Comparison of ENCODE assay signal across 12 cellular contexts in genomic region chrX:124010157-124010556, GRCh38. TPM values are rescaled to one million over a fixed set of nuclear protein-coding genes. Genes with fewer than 3 reads are reported as not detected.
DNase-seq lines count a peak whose midpoint lies in the region; ATAC-seq and TF ChIP-seq lines count a peak whose summit lies in the region.
"Had no signal": no experiment of that assay in that cellular context is flagged by ENCODE, and none has a peak within 500 bp of the region (broad histone marks: within the 10 kb centered on the region; RNA-seq: fewer than 3 reads in every experiment).

No MANE protein-coding gene starts in this region.

- no peaks in the 10 kb centered on the region for H3K9me3 Mint-ChIP-seq in activated naive CD4-positive, alpha-beta T cell treated with anti-CD3 and anti-CD28 coated beads, Interleukin-2, amount 50 U/mL, for 24 hours
- no peaks in the 10 kb centered on the region for H3K9me3 Mint-ChIP-seq in activated CD8-positive, alpha-beta T cell treated with anti-CD3 and anti-CD28 coated beads, Interleukin-2, amount 10 ng/mL, durations not matched to agents 7 days and 5 days (ENCODE audit: insufficient read depth)
- H3K9me3 Mint-ChIP-seq in stimulated activated naive CD8-positive, alpha-beta T cell treated with anti-CD3 and anti-CD28 coated beads, Interleukin-15, amount 100 ng/mL, for 72 hours = no peaks in the 10 kb centered on the region

- in situ Hi-C loops in GM13977 (cut with MboI; ENCODE audit: low pct_unique_long_range_greater_than_20kb, low sequenced_read_pairs, unreplicated experiment) = no loop called here

- peaks cover 83% of the 10 kb centered on the region for H3K4me1 Mint-ChIP-seq in activated naive CD4-positive, alpha-beta T cell treated with anti-CD3 and anti-CD28 coated beads, Interleukin-2, amount 50 U/mL, for 24 hours
- peaks cover 41% of the 10 kb centered on the region for H3K4me1 Mint-ChIP-seq in activated CD8-positive, alpha-beta T cell treated with anti-CD3 and anti-CD28 coated beads, Interleukin-2, amount 10 ng/mL, durations not matched to agents 7 days and 5 days (ENCODE audit: low read depth)
- H3K4me1 Mint-ChIP-seq in stimulated activated naive CD8-positive, alpha-beta T cell treated with anti-CD3 and anti-CD28 coated beads, Interleukin-15, amount 100 ng/mL, for 72 hours = peaks cover 57% of the 10 kb centered on the region
- H3K4me1 Mint-ChIP-seq: endodermal cell had no signal

- H3K27ac Mint-ChIP-seq in activated naive CD4-positive, alpha-beta T cell treated with anti-CD3 and anti-CD28 coated beads, Interleukin-2, amount 50 U/mL, for 24 hours = peak overlapping the region; percentile 30
- no peak overlapping the region for H3K27ac Mint-ChIP-seq in activated CD8-positive, alpha-beta T cell treated with anti-CD3 and anti-CD28 coated beads, Interleukin-2, amount 10 ng/mL, durations not matched to agents 7 days and 5 days
- peak overlapping the region in 1 of 2 donors; percentile 69 for H3K27ac Mint-ChIP-seq in stimulated activated naive CD8-positive, alpha-beta T cell treated with anti-CD3 and anti-CD28 coated beads, Interleukin-15, amount 100 ng/mL, for 72 hours
- H3K27ac Mint-ChIP-seq: endodermal cell had no signal

- H3K4me3 Mint-ChIP-seq in activated naive CD4-positive, alpha-beta T cell treated with anti-CD3 and anti-CD28 coated beads, Interleukin-2, amount 50 U/mL, for 24 hours = peak overlapping the region; percentile 39
- peak overlapping the region; percentile 13 for H3K4me3 Mint-ChIP-seq in activated CD8-positive, alpha-beta T cell treated with anti-CD3 and anti-CD28 coated beads, Interleukin-2, amount 10 ng/mL, durations not matched to agents 7 days and 5 days
- peak overlapping the region; percentile 42 to 47 for H3K4me3 Mint-ChIP-seq in stimulated activated naive CD8-positive, alpha-beta T cell treated with anti-CD3 and anti-CD28 coated beads, Interleukin-15, amount 100 ng/mL, for 72 hours
- H3K4me3 Mint-ChIP-seq: endodermal cell, neural crest cell had no signal

- no peak for TF ChIP-seq CTCF in GM13977 (IDR thresholded peaks at IDR 0.05; ENCODE audit: extremely low read depth, insufficient read depth, missing control alignments)

- no peak for DNase-seq in activated naive CD4-positive, alpha-beta T cell (lab: John Stamatoyannopoulos, UW)
- DNase-seq in activated CD8-positive, alpha-beta T cell treated with anti-CD3 and anti-CD28 coated beads, Interleukin-2, amount 10 ng/mL, durations not matched to agents 7 days and 5 days = no peak
- DNase-seq in stimulated activated naive CD8-positive, alpha-beta T cell treated with anti-CD3 and anti-CD28 coated beads, Interleukin-15, amount 100 ng/mL, for 72 hours = no peak
- DNase-seq in stimulated activated naive CD4-positive, alpha-beta T cell treated with Interleukin-2 at 50 U/mL for 16 hours (lab: John Stamatoyannopoulos, UW) = no peak
- DNase-seq in GM13977 (ENCODE audit: low spot score) = no peak
- no peak for DNase-seq in NCI-H510A (lab: John Stamatoyannopoulos, UW)
- DNase-seq: endodermal cell; stimulated activated CD4-positive, alpha-beta T cell treated with anti-CD3 and anti-CD28 coated beads, Interleukin-1b, Interleukin-23, amount 100 ng/mL, for 48 hours; testis had no signal

- POLR2A ChIA-PET in activated CD8-positive, alpha-beta T cell treated with anti-CD3 and anti-CD28 coated beads, Interleukin-2, amount 10 ng/mL, durations not matched to agents 7 days and 5 days (lab: Charles Lee) = interaction anchor here (1.3 kb wide), 1 partner anchor 47 kb away, joined by 3 read pairs; no protein-coding TSS in a partner anchor

- no peaks in the 10 kb centered on the region for H3K27me3 Mint-ChIP-seq in activated naive CD4-positive, alpha-beta T cell treated with anti-CD3 and anti-CD28 coated beads, Interleukin-2, amount 50 U/mL, for 24 hours
- H3K27me3 Mint-ChIP-seq in activated CD8-positive, alpha-beta T cell treated with anti-CD3 and anti-CD28 coated beads, Interleukin-2, amount 10 ng/mL, durations not matched to agents 7 days and 5 days (ENCODE audit: low read depth) = no peaks in the 10 kb centered on the region
- H3K27me3 Mint-ChIP-seq in stimulated activated naive CD8-positive, alpha-beta T cell treated with anti-CD3 and anti-CD28 coated beads, Interleukin-15, amount 100 ng/mL, for 72 hours = no peaks in the 10 kb centered on the region

- CTCF ChIA-PET in activated CD8-positive, alpha-beta T cell treated with anti-CD3 and anti-CD28 coated beads, Interleukin-2, amount 10 ng/mL, durations not matched to agents 7 days and 5 days (lab: Charles Lee) = interaction anchor here (1.0 kb wide), 1 partner anchor 232 kb away, joined by 3 read pairs; no protein-coding TSS in a partner anchor

- peaks cover 2% of the 10 kb centered on the region for H3K36me3 Mint-ChIP-seq in activated naive CD4-positive, alpha-beta T cell treated with anti-CD3 and anti-CD28 coated beads, Interleukin-2, amount 50 U/mL, for 24 hours
- H3K36me3 Mint-ChIP-seq in activated CD8-positive, alpha-beta T cell treated with anti-CD3 and anti-CD28 coated beads, Interleukin-2, amount 10 ng/mL, durations not matched to agents 7 days and 5 days (ENCODE audit: low read depth) = peaks cover 13% of the 10 kb centered on the region

- ATAC-seq in HG02938 (IDR thresholded peaks at IDR 0.05; ENCODE audit: unreplicated experiment) = peak; percentile 66
- ATAC-seq in activated CD8-positive, alpha-beta T cell treated with anti-CD3 and anti-CD28 coated beads, Interleukin-2, amount 10 ng/mL, durations not matched to agents 7 days and 5 days = no peak
- peak; percentile 82 for ATAC-seq in stimulated activated naive CD8-positive, alpha-beta T cell treated with anti-CD3 and anti-CD28 coated beads, Interleukin-15, amount 100 ng/mL, for 72 hours

RNA-seq across cellular contexts. Expression of gene STAG2, which starts 48.7 kb away (rescaled TPM):
- total RNA-seq in activated CD8-positive, alpha-beta T cell treated with anti-CD3 and anti-CD28 coated beads, Interleukin-2, amount 10 ng/mL, durations not matched to agents 7 days and 5 days = 10 to 100 TPM; 87.3 to 94.9 TPM
